ENCODE assay signal across 8 cellular contexts in the genomic region with DNA sequence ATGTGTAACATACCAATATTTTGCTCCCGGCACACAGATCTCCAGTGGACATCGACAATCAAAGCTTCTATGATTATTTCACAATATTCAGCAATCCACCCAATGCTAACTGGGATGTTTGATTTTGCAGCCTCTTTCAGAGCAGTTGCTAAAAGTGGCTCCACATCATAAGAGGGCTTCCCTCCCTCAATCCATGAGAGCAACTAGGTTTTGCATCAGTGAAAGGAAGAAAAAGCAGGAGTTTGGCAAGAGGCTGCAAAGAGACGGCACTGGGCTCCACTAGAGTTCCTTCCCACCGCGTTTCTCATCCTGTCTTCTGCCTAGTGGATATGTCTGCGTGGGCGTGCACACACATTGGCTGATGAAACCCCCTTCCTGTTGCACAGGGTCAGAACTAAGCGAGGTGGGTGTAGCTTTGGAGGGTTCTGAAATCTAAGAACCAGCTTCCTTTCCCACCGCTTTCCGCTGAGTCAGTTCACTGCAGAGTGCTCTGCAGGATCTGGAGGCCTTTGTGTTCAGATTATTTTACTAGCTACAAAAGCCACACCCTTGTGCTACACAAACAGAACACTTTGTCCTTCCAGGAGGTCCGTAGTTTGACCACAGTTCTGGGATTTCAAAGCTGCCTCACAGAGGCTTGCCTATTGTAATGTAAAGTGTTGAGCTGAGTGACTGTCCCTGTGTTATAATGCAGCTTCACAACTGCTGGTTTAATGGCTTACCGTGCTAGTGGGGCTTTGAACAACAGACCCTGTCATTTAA. TPM values are rescaled to one million over a fixed set of nuclear protein-coding genes. Genes with fewer than 3 reads are reported as not detected.
DNase-seq lines count a peak whose midpoint lies in the region; ATAC-seq and TF ChIP-seq lines count a peak whose summit lies in the region.

No MANE protein-coding gene starts in this region.

- H3K36me3 ChIP-seq in mucosa of stomach (ENCODE audit: control insufficient read depth, insufficient read depth, low read length) (no peaks in the 10 kb centered on the region), thymus (ENCODE audit: control insufficient read depth, insufficient read depth) (no peaks in the 10 kb centered on the region)

- H3K4me3 Mint-ChIP-seq in activated CD8-positive, alpha-beta T cell treated with anti-CD3 and anti-CD28 coated beads, Interleukin-2, amount 10 ng/mL, durations not matched to agents 7 days and 5 days = peak overlapping the region; percentile 42

- peaks cover 34% of the 10 kb centered on the region for H3K4me1 Mint-ChIP-seq in activated CD8-positive, alpha-beta T cell treated with anti-CD3 and anti-CD28 coated beads, Interleukin-2, amount 10 ng/mL, durations not matched to agents 7 days and 5 days (ENCODE audit: low read depth)

- peak overlapping the region; percentile 54 for H3K9ac ChIP-seq in mucosa of stomach (ENCODE audit: low read length)

- no peak for TF ChIP-seq CTCF in fibroblast of mammary gland (conservative IDR thresholded peaks at IDR 0.05; ENCODE audit: control insufficient read depth, insufficient read depth, low read depth, low read length)

- H3K36me3 Mint-ChIP-seq in activated CD8-positive, alpha-beta T cell treated with anti-CD3 and anti-CD28 coated beads, Interleukin-2, amount 10 ng/mL, durations not matched to agents 7 days and 5 days (ENCODE audit: low read depth) = peaks cover 3% of the 10 kb centered on the region

- H3K9me3 ChIP-seq in mucosa of stomach (ENCODE audit: control insufficient read depth, low read length) (no peaks in the 10 kb centered on the region), thymus (ENCODE audit: control insufficient read depth) (no peaks in the 10 kb centered on the region)

- POLR2A ChIA-PET in activated CD8-positive, alpha-beta T cell treated with anti-CD3 and anti-CD28 coated beads, Interleukin-2, amount 10 ng/mL, durations not matched to agents 7 days and 5 days (lab: Charles Lee) = interaction anchor here (0.7 to 1.5 kb wide), 4 partner anchors 12 to 113 kb away, joined by 3 to 12 read pairs (median 4); a partner anchor contains a TSS

- H3K4me1 ChIP-seq in mucosa of stomach (ENCODE audit: control insufficient read depth, insufficient read depth, low read length) = peaks cover 31% of the 10 kb centered on the region
- H3K4me1 ChIP-seq in thymus (ENCODE audit: control insufficient read depth, insufficient read depth, low read length) = no peaks in the 10 kb centered on the region

- H3K9me3 Mint-ChIP-seq in activated CD8-positive, alpha-beta T cell treated with anti-CD3 and anti-CD28 coated beads, Interleukin-2, amount 10 ng/mL, durations not matched to agents 7 days and 5 days (ENCODE audit: insufficient read depth) = no peaks in the 10 kb centered on the region

- no peaks in the 10 kb centered on the region for H3K27me3 ChIP-seq in mucosa of stomach (ENCODE audit: control insufficient read depth, insufficient read depth, low read length)
- no peaks in the 10 kb centered on the region for H3K27me3 ChIP-seq in thymus (ENCODE audit: control insufficient read depth, insufficient read depth)

- DNase-seq in EL (peak; percentile 82), MV-4-11 (lab: John Stamatoyannopoulos, UW) (peak; percentile 86), fibroblast of mammary gland (ENCODE audit: low read depth) (peak; percentile 100), NCI-H226 (no peak), NCI-H1105 (lab: John Stamatoyannopoulos, UW) (no peak)
- DNase-seq in activated CD8-positive, alpha-beta T cell treated with anti-CD3 and anti-CD28 coated beads, Interleukin-2, amount 10 ng/mL, durations not matched to agents 7 days and 5 days = peak; percentile 64

- 28% methylated on average over 12 of the region's 12 CpGs for WGBS in thymus

- CTCF ChIA-PET in activated CD8-positive, alpha-beta T cell treated with anti-CD3 and anti-CD28 coated beads, Interleukin-2, amount 10 ng/mL, durations not matched to agents 7 days and 5 days (lab: Charles Lee) = interaction anchor here (1.0 to 2.6 kb wide), 6 partner anchors 11 to 29 kb away, joined by 3 to 25 read pairs (median 4); a partner anchor contains a TSS

- H3K27ac Mint-ChIP-seq in activated CD8-positive, alpha-beta T cell treated with anti-CD3 and anti-CD28 coated beads, Interleukin-2, amount 10 ng/mL, durations not matched to agents 7 days and 5 days = peak overlapping the region; percentile 81

- H3K27me3 Mint-ChIP-seq in activated CD8-positive, alpha-beta T cell treated with anti-CD3 and anti-CD28 coated beads, Interleukin-2, amount 10 ng/mL, durations not matched to agents 7 days and 5 days (ENCODE audit: low read depth) = no peaks in the 10 kb centered on the region

- H3K4me3 ChIP-seq in fibroblast of mammary gland (ENCODE audit: control insufficient read depth, low read depth, low read length) = peak overlapping the region; percentile 36
- no peak overlapping the region for H3K4me3 ChIP-seq in mucosa of stomach (ENCODE audit: low read length)
- no peak overlapping the region for H3K4me3 ChIP-seq in thymus (ENCODE audit: low read length)

- peak overlapping the region; percentile 46 for H3K27ac ChIP-seq in thymus (ENCODE audit: low read depth)

- ATAC-seq in activated CD8-positive, alpha-beta T cell treated with anti-CD3 and anti-CD28 coated beads, Interleukin-2, amount 10 ng/mL, durations not matched to agents 7 days and 5 days = peak; percentile 92

RNA-seq across cellular contexts. Expression of a gene that starts 28.1 kb away (rescaled TPM):
- 10 to 100 TPM; 15.8 to 16.2 TPM for total RNA-seq in activated CD8-positive, alpha-beta T cell treated with anti-CD3 and anti-CD28 coated beads, Interleukin-2, amount 10 ng/mL, durations not matched to agents 7 days and 5 days
- 70.3 TPM for polyA plus RNA-seq in thymus

Comparison
In these comparisons a context has a peak if more than half of its experiments do, and no peak if none do; other contexts are left out.
1. DNase-seq: peak in EL (single experiment), MV-4-11 (single experiment), activated CD8-positive, alpha-beta T cell treated with anti-CD3 and anti-CD28 coated beads, Interleukin-2, amount 10 ng/mL, durations not matched to agents 7 days and 5 days (single experiment) and fibroblast of mammary gland (single experiment); none in NCI-H226 (single experiment) and NCI-H1105 (single experiment).